Comparison of ENCODE assay signal across 16 cellular contexts in genomic region chr3:25588441-25589103, GRCh38.
"Had no signal": no experiment of that assay in that cellular context is flagged by ENCODE, and none has a peak within 500 bp of the region (broad histone marks: within the 10 kb centered on the region; RNA-seq: fewer than 3 reads in every experiment).

No MANE protein-coding gene starts in this region.

- H3K27ac Mint-ChIP-seq: activated naive CD8-positive, alpha-beta T cell treated with anti-CD3 and anti-CD28 coated beads, Interleukin-2, amount 50 U/mL, for 24 hours; activated T-helper 1 cell treated with anti-CD3 and anti-CD28 coated beads, Interleukin-12 subunit alpha, Interleukin-12 subunit beta, Interleukin-2, Interleukin-4 antibody, amounts not matched to agents 30 ng/mL and 10 ng/mL and 1 ng/mL, durations not matched to agents 14 hours and 24 hours and 36 hours; endodermal cell had no signal

- H3K4me3 ChIP-seq: mucosa of descending colon had no signal

- H3K27me3 Mint-ChIP-seq: activated naive CD8-positive, alpha-beta T cell treated with anti-CD3 and anti-CD28 coated beads, Interleukin-2, amount 50 U/mL, for 24 hours; progenitor cell of endocrine pancreas had no signal

- H3K36me3 Mint-ChIP-seq: natural killer cell had no signal

- ATAC-seq: activated naive CD8-positive, alpha-beta T cell treated with anti-CD3 and anti-CD28 coated beads, Interleukin-2, amount 50 U/mL, for 24 hours; mucosa of descending colon; natural killer cell; sciatic nerve had no signal

- DNase-seq: activated naive CD4-positive, alpha-beta T cell; activated naive CD8-positive, alpha-beta T cell treated with anti-CD3 and anti-CD28 coated beads, Interleukin-2, amount 50 U/mL, for 24 hours; central memory CD4-positive, alpha-beta T cell; dermis blood vessel endothelial cell; endodermal cell; erythroblast; mammary epithelial cell; mucosa of descending colon; natural killer cell; stimulated activated CD4-positive, alpha-beta T cell treated with anti-CD3 and anti-CD28 coated beads, Interleukin-12 subunit alpha, Interleukin-12 subunit beta, amount 100 ng/mL, for 4 hours; stimulated activated naive CD4-positive, alpha-beta T cell; substantia nigra; SW 1271 had no signal

- H3K9me3 Mint-ChIP-seq: activated naive CD8-positive, alpha-beta T cell treated with anti-CD3 and anti-CD28 coated beads, Interleukin-2, amount 50 U/mL, for 24 hours; activated T-helper 1 cell treated with anti-CD3 and anti-CD28 coated beads, Interleukin-12 subunit alpha, Interleukin-12 subunit beta, Interleukin-2, Interleukin-4 antibody, amounts not matched to agents 30 ng/mL and 10 ng/mL and 1 ng/mL, durations not matched to agents 14 hours and 24 hours and 36 hours; endodermal cell; natural killer cell had no signal

- H3K4me3 Mint-ChIP-seq: activated naive CD8-positive, alpha-beta T cell treated with anti-CD3 and anti-CD28 coated beads, Interleukin-2, amount 50 U/mL, for 24 hours; activated T-helper 1 cell treated with anti-CD3 and anti-CD28 coated beads, Interleukin-12 subunit alpha, Interleukin-12 subunit beta, Interleukin-2, Interleukin-4 antibody, amounts not matched to agents 30 ng/mL and 10 ng/mL and 1 ng/mL, durations not matched to agents 14 hours and 24 hours and 36 hours; endodermal cell; natural killer cell had no signal

- H3K9me3 ChIP-seq: mucosa of descending colon had no signal
